Comparison of ENCODE assay signal across 8 cellular contexts in the genomic region with DNA sequence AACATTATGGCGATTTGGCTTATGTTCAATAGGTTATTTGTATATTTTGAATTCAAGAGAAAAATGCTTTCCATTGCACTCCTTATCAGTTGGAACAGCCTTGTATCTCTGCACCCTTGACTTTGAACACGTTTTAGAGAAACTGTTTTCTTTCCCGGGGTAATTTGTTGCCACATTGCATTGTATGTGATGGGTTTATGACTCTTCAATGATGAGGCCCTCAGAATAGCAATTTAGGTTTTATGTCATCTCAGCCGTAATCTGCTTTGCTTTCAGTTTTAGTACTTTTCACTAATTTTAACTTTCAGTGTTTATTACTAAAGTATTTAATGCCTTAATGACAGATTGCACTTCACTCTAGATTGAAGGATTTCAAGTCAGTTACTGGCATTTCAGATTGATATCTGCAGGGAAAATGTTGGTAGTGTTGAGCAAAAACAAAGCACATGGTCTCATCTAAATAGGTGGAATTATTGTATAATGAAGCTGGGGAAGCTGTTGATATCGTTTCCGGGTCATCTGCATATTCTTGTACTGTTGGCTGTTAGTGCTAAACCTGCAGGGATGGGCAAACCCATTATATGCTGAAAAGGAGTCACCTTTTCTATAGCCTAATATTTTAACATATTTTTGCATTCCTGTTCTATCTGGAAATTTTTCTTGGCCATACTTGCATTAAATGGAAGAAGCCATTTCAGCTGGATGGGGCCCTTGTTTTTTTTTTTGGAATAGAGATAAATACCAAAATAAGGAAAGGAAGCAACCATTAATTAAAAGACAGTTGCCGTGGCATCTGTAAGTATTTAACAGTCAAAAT. TPM values are rescaled to one million over a fixed set of nuclear protein-coding genes. Genes with fewer than 3 reads are reported as not detected.
DNase-seq lines count a peak whose midpoint lies in the region; ATAC-seq and TF ChIP-seq lines count a peak whose summit lies in the region.

No MANE protein-coding gene starts in this region.

- H2AFZ ChIP-seq in DND-41 (ENCODE audit: low read depth, low read length), result no peak overlapping the region

- H3K9me3 Mint-ChIP-seq in MCF 10A (ENCODE audit: unreplicated experiment), result no peaks in the 10 kb centered on the region

- BruUV-seq in MCF 10A (replicated peaks; lab: Mats Ljungman, UMichigan), result no TSS peak

- H3K27me3 Mint-ChIP-seq in MCF 10A (ENCODE audit: insufficient read depth, unreplicated experiment), result no peaks in the 10 kb centered on the region

- peak overlapping the region; percentile 99 for H3K27ac Mint-ChIP-seq in MCF 10A (ENCODE audit: low read depth, unreplicated experiment)

- CTCF ChIA-PET in MCF 10A (lab: Yijun Ruan, JAX), result no interaction called here

- TF ChIP-seq CTCF in DND-41 (IDR thresholded peaks at IDR 0.05; ENCODE audit: borderline replicate concordance, extremely low read depth, low read length, poor library complexity, severe bottlenecking), result no peak
- TF ChIP-seq CTCF in MCF 10A (IDR thresholded peaks at IDR 0.05; ENCODE audit: unreplicated experiment), result no peak

- peaks cover 57% of the 10 kb centered on the region for H4K20me1 ChIP-seq in DND-41 (ENCODE audit: insufficient read depth, low read length)

- no peak for DNase-seq in DND-41
- DNase-seq in MG63, result no peak
- DNase-seq in MCF 10A (ENCODE audit: unreplicated experiment), result peak; percentile 34
- DNase-seq in ecto neural progenitor cell (ENCODE audit: low spot score), result no peak
- DNase-seq in NCI-H345 treated with DMSO at 0.1 percent for 48 hours (lab: John Stamatoyannopoulos, UW; ENCODE audit: unreplicated experiment), result no peak
- no peak for DNase-seq in OCI-M2 (lab: John Stamatoyannopoulos, UW; ENCODE audit: unreplicated experiment)

- peaks cover 79% of the 10 kb centered on the region for H3K79me2 ChIP-seq in DND-41 (ENCODE audit: insufficient read depth, low read length)

- POLR2A ChIA-PET in MCF 10A (lab: Yijun Ruan, JAX), result interaction anchor here (0.5 to 1.5 kb wide), 7 partner anchors 13 to 233 kb away, joined by 3 to 22 read pairs (median 5); partner anchors contain the start of genes ANKRD40 and TOB1

- H3K4me3 Mint-ChIP-seq in MCF 10A (ENCODE audit: unreplicated experiment), result peak overlapping the region; percentile 96

- H3K36me3 ChIP-seq in DND-41 (ENCODE audit: insufficient read depth, low read length) (peaks cover 19% of the 10 kb centered on the region), MG63 (peaks cover 38% of the 10 kb centered on the region)

- H3K27me3 ChIP-seq in DND-41 (ENCODE audit: insufficient read depth, low read length, poor library complexity) (no peaks in the 10 kb centered on the region), MG63 (no peaks in the 10 kb centered on the region), mononuclear cell (ENCODE audit: insufficient read depth, low read length) (no peaks in the 10 kb centered on the region)

- peak overlapping the region; percentile 87 for H3K27ac ChIP-seq in DND-41 (ENCODE audit: low read length)

- H3K4me1 Mint-ChIP-seq in MCF 10A (ENCODE audit: insufficient read depth, unreplicated experiment), result peaks cover 6% of the 10 kb centered on the region

- peaks cover 42% of the 10 kb centered on the region for H3K4me1 ChIP-seq in DND-41 (ENCODE audit: insufficient read depth, low read length)
- peaks cover 62% of the 10 kb centered on the region for H3K4me1 ChIP-seq in mononuclear cell (ENCODE audit: insufficient read depth, low read length)

- intact Hi-C loops in MCF 10A (cut with micrococcal nuclease), result no loop called here

- no peaks in the 10 kb centered on the region for H3K9me3 ChIP-seq in DND-41 (ENCODE audit: insufficient read depth, low read length, severe bottlenecking)
- no peaks in the 10 kb centered on the region for H3K9me3 ChIP-seq in MG63
- no peaks in the 10 kb centered on the region for H3K9me3 ChIP-seq in mononuclear cell (ENCODE audit: low read depth, low read length)

- H3K4me3 ChIP-seq in DND-41 (ENCODE audit: low read depth in 1 of 2, low read length in 2 of 2) (peak overlapping the region; percentile 58 to 73; a peak in 3 of 4 replicates), MG63 (peak overlapping the region; percentile 74), mononuclear cell (ENCODE audit: low read length) (peak overlapping the region; percentile 97)

- ATAC-seq in DND-41 (ENCODE audit: insufficient read depth, low read depth) (no peak), GM18498 (IDR thresholded peaks at IDR 0.05; ENCODE audit: unreplicated experiment) (no peak)

- peak overlapping the region; percentile 94 for H3K9ac ChIP-seq in DND-41 (ENCODE audit: low read depth, low read length)

- peaks cover 13% of the 10 kb centered on the region for H3K36me3 Mint-ChIP-seq in MCF 10A (ENCODE audit: insufficient read depth, unreplicated experiment)

- peak overlapping the region; percentile 63 for H3K4me2 ChIP-seq in DND-41 (ENCODE audit: insufficient read depth, low read length)

RNA-seq across cellular contexts. Expression of gene LUC7L3, which starts 2.0 kb away (rescaled TPM):
- 18.1 and 136 TPM in 2 replicates for total RNA-seq in MG63 (2014; rRNA removed; shearing (Covaris generic); ENCODE audit: low replicate concordance)
- total RNA-seq in MCF 10A (2022), result 99.4 and 108 TPM in 2 replicates
- 72.9 TPM for total RNA-seq in mononuclear cell

RNA-seq across cellular contexts. Expression of gene ANKRD40, which starts 13.7 kb away (rescaled TPM):
- 34.8 and 42.5 TPM in 2 replicates for total RNA-seq in MG63 (2014; rRNA removed; shearing (Covaris generic); ENCODE audit: low replicate concordance)
- total RNA-seq in MCF 10A (2022) (42.2 and 46.4 TPM in 2 replicates), mononuclear cell (22.5 TPM)

RNA-seq across cellular contexts. Expression of gene ANKRD40CL, which starts 45.9 kb away (rescaled TPM):
- total RNA-seq in MG63 (2014; rRNA removed; shearing (Covaris generic); ENCODE audit: low replicate concordance), result not detected in 2 replicates
- total RNA-seq in MCF 10A (2022) (not detected in 2 replicates), mononuclear cell (0.21 TPM)
